Comparison of ENCODE assay signal across 8 cellular contexts in genomic region chr2:71067567-71068217, GRCh38. TPM values are rescaled to one million over a fixed set of nuclear protein-coding genes. Genes with fewer than 3 reads are reported as not detected.
DNase-seq lines count a peak whose midpoint lies in the region; ATAC-seq and TF ChIP-seq lines count a peak whose summit lies in the region.

No MANE protein-coding gene starts in this region.

- H3K27ac Mint-ChIP-seq in activated naive CD4-positive, alpha-beta T cell treated with anti-CD3 and anti-CD28 coated beads, Interleukin-2, amount 50 U/mL, for 24 hours = peak overlapping the region; percentile 96
- peak overlapping the region; percentile 98 to 100 (median 100) for H3K27ac Mint-ChIP-seq in brain

- DNase-seq in activated naive CD4-positive, alpha-beta T cell treated with anti-CD3 and anti-CD28 coated beads, Interleukin-2, amount 50 U/mL, for 16 hours = no peak
- DNase-seq in HL-60 (ENCODE audit: low read depth in 1 of 2, low spot score in 1 of 2) = no peak
- no peak for DNase-seq in left lung
- DNase-seq in thyroid gland = no peak
- no peak for DNase-seq in stimulated activated CD8-positive, alpha-beta memory T cell treated with anti-CD3 and anti-CD28 coated beads, Interleukin-4, amount 100 ng/mL, for 48 hours
- no peak for DNase-seq in NCI-H1105 treated with DMSO at 0.1 percent for 48 hours (lab: John Stamatoyannopoulos, UW)

- peak overlapping the region; percentile 97 for H3K4me3 Mint-ChIP-seq in activated naive CD4-positive, alpha-beta T cell treated with anti-CD3 and anti-CD28 coated beads, Interleukin-2, amount 50 U/mL, for 24 hours
- peak overlapping the region; percentile 96 to 99 (median 97) for H3K4me3 Mint-ChIP-seq in brain

- H3K36me3 Mint-ChIP-seq in activated naive CD4-positive, alpha-beta T cell treated with anti-CD3 and anti-CD28 coated beads, Interleukin-2, amount 50 U/mL, for 24 hours = peaks cover 4% of the 10 kb centered on the region
- H3K36me3 Mint-ChIP-seq in brain = peaks cover 10% of the 10 kb centered on the region

- H3K9me3 ChIP-seq in left lung (no peaks in the 10 kb centered on the region), thyroid gland (no peaks in the 10 kb centered on the region)

- no peaks in the 10 kb centered on the region for H3K27me3 ChIP-seq in HL-60 (ENCODE audit: insufficient read depth, poor library complexity, severe bottlenecking)
- H3K27me3 ChIP-seq in left lung = no peaks in the 10 kb centered on the region
- H3K27me3 ChIP-seq in thyroid gland = no peaks in the 10 kb centered on the region

- no peak for TF ChIP-seq POLR2A in thyroid gland (IDR thresholded peaks at IDR 0.05)

- no peaks in the 10 kb centered on the region for H3K27me3 Mint-ChIP-seq in activated naive CD4-positive, alpha-beta T cell treated with anti-CD3 and anti-CD28 coated beads, Interleukin-2, amount 50 U/mL, for 24 hours
- H3K27me3 Mint-ChIP-seq in brain = peaks cover 32% of the 10 kb centered on the region

- intact Hi-C loops in left lung (cut with DNase I) = no loop called here
- intact Hi-C loops in thyroid gland (cut with DNase I) = no loop called here

- peaks cover 51% of the 10 kb centered on the region for H3K4me1 Mint-ChIP-seq in activated naive CD4-positive, alpha-beta T cell treated with anti-CD3 and anti-CD28 coated beads, Interleukin-2, amount 50 U/mL, for 24 hours
- peaks cover 43% of the 10 kb centered on the region for H3K4me1 Mint-ChIP-seq in brain

- 5 to 13% methylated on average over 16 to 26 of the region's 26 CpGs for WGBS in thyroid gland, 2 donors

- peak; percentile 18 for ATAC-seq in left lung

- peaks cover 12 to 81% of the 10 kb centered on the region in 2 donors for H3K4me1 ChIP-seq in left lung
- H3K4me1 ChIP-seq in thyroid gland = peaks cover 21 to 24% of the 10 kb centered on the region in 2 donors

- no peak for TF ChIP-seq CTCF in HL-60 (IDR thresholded peaks at IDR 0.05; ENCODE audit: insufficient read depth, low read length)
- peak in 1 of 2 experiments; percentile 27 for TF ChIP-seq CTCF in brain (conservative IDR thresholded peaks at IDR 0.05)
- no peak for TF ChIP-seq CTCF in left lung (IDR thresholded peaks at IDR 0.05)
- TF ChIP-seq CTCF in thyroid gland (IDR thresholded peaks at IDR 0.05) = no peak

- no peaks in the 10 kb centered on the region for H3K9me3 Mint-ChIP-seq in activated naive CD4-positive, alpha-beta T cell treated with anti-CD3 and anti-CD28 coated beads, Interleukin-2, amount 50 U/mL, for 24 hours
- H3K9me3 Mint-ChIP-seq in brain = peaks cover 0 to 7% (median 0%) of the 10 kb centered on the region in 5 experiments

- H3K27ac ChIP-seq in HL-60 (replicated peaks) (peak overlapping the region; percentile 92), left lung (peak overlapping the region; percentile 89 to 96), thyroid gland (peak overlapping the region; percentile 89 to 95 (median 92))

- H3K4me3 ChIP-seq in HL-60 (replicated peaks; ENCODE audit: insufficient read depth, low read length) = peak overlapping the region; percentile 92
- peak overlapping the region; percentile 78 to 100 for H3K4me3 ChIP-seq in left lung
- peak overlapping the region; percentile 45 to 62 (median 46) for H3K4me3 ChIP-seq in thyroid gland (replicated peaks in 1 of 3)

- peaks cover 0 to 5% of the 10 kb centered on the region in 2 donors for H3K36me3 ChIP-seq in left lung
- no peaks in the 10 kb centered on the region for H3K36me3 ChIP-seq in thyroid gland

RNA-seq across cellular contexts. Expression of gene NAGK, which starts 0.8 kb away (rescaled TPM):
- 79.7 TPM for polyA plus RNA-seq in brain (ENCODE audit: insufficient read depth, low read depth, low replicate concordance)
- total RNA-seq in left lung (100 to 1,000 TPM; 138 to 183 TPM), thyroid gland (10 to 100 TPM; 40.5 to 88.0 (median 70.0) TPM)
